ENCODE assay signal across 13 cellular contexts in genomic region chr3:62601238-62601856, GRCh38.
DNase-seq lines count a peak whose midpoint lies in the region; ATAC-seq, FAIRE-seq and TF ChIP-seq lines count a peak whose summit lies in the region.
"Had no signal": no experiment of that assay in that cellular context is flagged by ENCODE, and none has a peak within 500 bp of the region (broad histone marks: within the 10 kb centered on the region; RNA-seq: fewer than 3 reads in every experiment).

No MANE protein-coding gene starts in this region.

- no peaks in the 10 kb centered on the region for H4K20me1 ChIP-seq in IMR-90 (ENCODE audit: insufficient read depth, low read length)
- H4K20me1 ChIP-seq in K562 (replicated peaks; ENCODE audit: control insufficient read depth, insufficient read depth, low read length), result no peaks in the 10 kb centered on the region

- no peaks in the 10 kb centered on the region for H3K79me2 ChIP-seq in K562 (ENCODE audit: control insufficient read depth, insufficient read depth, low read length)

- no peaks in the 10 kb centered on the region for H3K79me1 ChIP-seq in IMR-90 (ENCODE audit: low read depth in 1 of 2, low read length in 2 of 2)

- no CpG with 5 or more reads among the region's 5 CpGs for WGBS in IMR-90 (ENCODE audit: extremely low coverage in 2 of 2, insufficient read length in 1 of 2), 2 experiments
- 0% methylated on average over 5 of the region's 5 CpGs for WGBS in K562 (ENCODE audit: insufficient coverage, low coverage, missing lambda C conversion rate)
- WGBS in esophagus squamous epithelium, 2 donors, result 34 to 46% methylated on average over 5 of the region's 5 CpGs

- no TSS peak for BruUV-seq in IMR-90 (replicated peaks; lab: Mats Ljungman, UMichigan)
- BruUV-seq in K562 (replicated peaks; lab: Mats Ljungman, UMichigan), result no TSS peak

- no peak overlapping the region for H3K27ac ChIP-seq in IMR-90 (ENCODE audit: insufficient read depth, low read length)
- H3K27ac ChIP-seq in K562 (ENCODE audit: extremely low read depth, low read depth, low read length), result no peak overlapping the region
- H3K27ac ChIP-seq in esophagus squamous epithelium, result no peak overlapping the region

- no peaks in the 10 kb centered on the region for H3K9me3 Mint-ChIP-seq in T-cell

- no peak for TF ChIP-seq EP300 in K562 (IDR thresholded peaks at IDR 0.05; ENCODE audit: low read length)

- intact Hi-C loops in IMR-90 (cut with micrococcal nuclease), result no loop called here
- intact Hi-C loops in K562 (cut with micrococcal nuclease), result no loop called here
- intact Hi-C loops in esophagus squamous epithelium (cut with DNase I), result no loop called here

- H2BK20ac ChIP-seq in IMR-90 (ENCODE audit: low read depth, low read length), result peak overlapping the region; percentile 60; the same call in 1 of the 2 replicates

- H3K4me3 ChIP-seq in IMR-90 (ENCODE audit: insufficient read depth, low read depth, low read length), result no peak overlapping the region
- H3K4me3 ChIP-seq in K562, result no peak overlapping the region
- H3K4me3 ChIP-seq in esophagus squamous epithelium, result no peak overlapping the region

- H2BK120ac ChIP-seq in IMR-90 (ENCODE audit: low read depth, low read length), result peak overlapping the region; percentile 67

- TF ChIP-seq RAD21 in IMR-90 (IDR thresholded peaks at IDR 0.05; ENCODE audit: low read length), result no peak
- no peak for TF ChIP-seq RAD21 in K562 (CRISPR knock-in tag; conservative IDR thresholded peaks at IDR 0.05 in 1 of 2, IDR thresholded peaks at IDR 0.05 in 1 of 2)

- no peak overlapping the region for H4K91ac ChIP-seq in IMR-90 (ENCODE audit: insufficient read depth, low read depth, low read length)

- H3K27me3 ChIP-seq in IMR-90 (ENCODE audit: control insufficient read depth, insufficient read depth, low read length) (no peaks in the 10 kb centered on the region), K562 (ENCODE audit: control insufficient read depth in 2 of 2, insufficient read depth in 2 of 2, low read length in 2 of 2) (no peaks in the 10 kb centered on the region), esophagus squamous epithelium (no peaks in the 10 kb centered on the region)

- FAIRE-seq in K562 (lab: Jason Lieb, UNC), result no peak
- FAIRE-seq: GM12891 had no signal

- peak overlapping the region in 1 of 2 experiments; percentile 70; a peak in 2 of 4 replicates for H4K8ac ChIP-seq in IMR-90 (ENCODE audit: low read depth in 2 of 2, low read length in 2 of 2)

- no peaks in the 10 kb centered on the region for H3K4me1 Mint-ChIP-seq in T-cell
- H3K4me1 Mint-ChIP-seq: CD4-positive, CD25-positive, alpha-beta regulatory T cell had no signal

- no peak overlapping the region for H2AK5ac ChIP-seq in IMR-90 (ENCODE audit: low read depth, low read length)

- peak; percentile 29 for DNase-seq in AG09319 (ENCODE audit: extremely low read depth, low read depth)
- DNase-seq in IMR-90, result peak; percentile 87
- no peak for DNase-seq in K562 (ENCODE audit: extremely low read depth in 1 of 4, low spot score in 3 of 4)
- peak; percentile 46 for DNase-seq in kidney tubule cell (ENCODE audit: low spot score)
- no peak for DNase-seq in effector CD4-positive, alpha-beta T cell
- no peak for DNase-seq in activated CD4-positive, CD25-positive, alpha-beta regulatory T cell treated with anti-CD3 and anti-CD28 coated beads, Interleukin-2, amount 50 U/mL, for 72 hours
- no peak for DNase-seq in esophagus squamous epithelium (lab: John Stamatoyannopoulos, UW)
- DNase-seq in T-cell, result no peak
- DNase-seq: activated CD8-positive, alpha-beta memory T cell treated with anti-CD3 and anti-CD28 coated beads, Interleukin-2, amount 50 U/mL, for 48 hours; CD4-positive, CD25-positive, alpha-beta regulatory T cell; stimulated activated CD4-positive, alpha-beta T cell treated with anti-CD3 and anti-CD28 coated beads, Interleukin-2, amount 100 ng/mL, for 24 hours; stimulated activated naive CD8-positive, alpha-beta T cell treated with anti-CD3 and anti-CD28 coated beads, Interleukin-15, Interleukin-2, amounts not matched to agents 100 U/mL and 50 U/mL, for 24 hours had no signal

- H3K4me2 ChIP-seq in IMR-90 (ENCODE audit: low read depth, low read length), result peak overlapping the region; percentile 39; the same call in 1 of the 2 replicates
- no peak overlapping the region for H3K4me2 ChIP-seq in K562 (ENCODE audit: insufficient read depth, low read length)

- no peak overlapping the region for H3K27ac Mint-ChIP-seq in T-cell
- H3K27ac Mint-ChIP-seq: CD4-positive, CD25-positive, alpha-beta regulatory T cell had no signal

- POLR2A ChIA-PET in IMR-90 (lab: Charles Lee; ENCODE audit: unreplicated experiment) (no interaction called here), K562 (lab: Yijun Ruan, JAX) (interaction anchor here (0.7 kb wide), 1 partner anchor 556 kb away, joined by 3 read pairs; no protein-coding TSS in a partner anchor), T-cell (lab: Charles Lee) (no interaction called here)

- H3K23ac ChIP-seq in IMR-90 (ENCODE audit: low read depth, low read length), result no peak overlapping the region

- H3K9me1 ChIP-seq in IMR-90 (ENCODE audit: insufficient read depth, low read length), result peaks cover 6% of the 10 kb centered on the region; the same call in 1 of the 2 replicates
- no peaks in the 10 kb centered on the region for H3K9me1 ChIP-seq in K562 (ENCODE audit: control insufficient read depth, insufficient read depth, low read length)

- H3K4ac ChIP-seq in IMR-90 (ENCODE audit: low read depth, low read length), result peak overlapping the region; percentile 9; the same call in 1 of the 2 replicates

- H2AFZ ChIP-seq in IMR-90 (replicated peaks; ENCODE audit: low read length, poor library complexity) (no peak overlapping the region), K562 (ENCODE audit: low read depth, low read length) (no peak overlapping the region)

- no peak overlapping the region for H2AK9ac ChIP-seq in IMR-90 (replicated peaks; ENCODE audit: low read depth, low read length, poor library complexity)

- TF ChIP-seq CTCF in AG09319 (IDR thresholded peaks at IDR 0.05; ENCODE audit: low read depth, low read length) (no peak), IMR-90 (conservative IDR thresholded peaks at IDR 0.05; ENCODE audit: low read depth, low read length) (no peak), K562 (IDR thresholded peaks at IDR 0.05 in 2 of 3, conservative IDR thresholded peaks at IDR 0.05 in 1 of 3; ENCODE audit: insufficient read depth in 2 of 3, low read depth in 1 of 3, low read length in 3 of 3) (no peak), esophagus squamous epithelium (IDR thresholded peaks at IDR 0.05) (no peak)

- no peaks in the 10 kb centered on the region for H3K9me3 ChIP-seq in IMR-90 (ENCODE audit: control insufficient read depth, insufficient read depth, low read length)
- no peaks in the 10 kb centered on the region for H3K9me3 ChIP-seq in K562 (replicated peaks; ENCODE audit: control insufficient read depth, insufficient read depth, low read depth, low read length)
- H3K9me3 ChIP-seq in esophagus squamous epithelium, result no peaks in the 10 kb centered on the region

- peak; percentile 38 for ATAC-seq in IMR-90 (ENCODE audit: low read depth)
- ATAC-seq in K562, result no peak
- ATAC-seq in T-cell (replicated peaks in 1 of 4), result no peak
- ATAC-seq: stimulated activated naive CD8-positive, alpha-beta T cell treated with anti-CD3 and anti-CD28 coated beads, Interleukin-15, Interleukin-2, amounts not matched to agents 100 U/mL and 50 U/mL, for 24 hours had no signal

- H3K18ac ChIP-seq in IMR-90 (ENCODE audit: low read depth, low read length), result peak overlapping the region; percentile 28

- peak overlapping the region; percentile 35 for H2BK5ac ChIP-seq in IMR-90 (ENCODE audit: low read depth, low read length, poor library complexity, severe bottlenecking)

- H2BK15ac ChIP-seq in IMR-90 (ENCODE audit: low read depth, low read length), result 0 out of 3 replicates have a peak overlapping the region, but pooled peaks have one; percentile 78

- in situ Hi-C loops in IMR-90 (cut with MboI; ENCODE audit: low sequenced_read_pairs), result loop anchor here (25.0 kb wide), 3 partner anchors 736 to 1386 kb away; partner anchors contain the start of gene C3orf49
- in situ Hi-C loops in K562 (cut with MboI), result no loop called here

- H3K4me1 ChIP-seq in IMR-90 (ENCODE audit: control insufficient read depth, insufficient read depth, low read length) (peaks cover 12% of the 10 kb centered on the region), K562 (replicated peaks in 1 of 2; ENCODE audit: control insufficient read depth in 2 of 2, insufficient read depth in 2 of 2, low read length in 2 of 2) (no peaks in the 10 kb centered on the region), esophagus squamous epithelium (peaks cover 3 to 39% (median 4%) of the 10 kb centered on the region in 3 donors)

- no peak overlapping the region for H3K14ac ChIP-seq in IMR-90 (replicated peaks; ENCODE audit: low read depth, low read length)

- no peaks in the 10 kb centered on the region for H3K27me3 Mint-ChIP-seq in T-cell
- H3K27me3 Mint-ChIP-seq: CD4-positive, CD25-positive, alpha-beta regulatory T cell had no signal

- H4K5ac ChIP-seq in IMR-90 (ENCODE audit: low read depth, low read length), result no peak overlapping the region; the same call in 1 of the 2 replicates

- no peaks in the 10 kb centered on the region for H3K36me3 ChIP-seq in IMR-90 (ENCODE audit: control insufficient read depth, insufficient read depth, low read length)
- H3K36me3 ChIP-seq in K562 (ENCODE audit: control insufficient read depth, insufficient read depth, low read length), result no peaks in the 10 kb centered on the region
- H3K36me3 ChIP-seq in esophagus squamous epithelium, result no peaks in the 10 kb centered on the region

- CTCF ChIA-PET in IMR-90 (lab: Yijun Ruan, JAX) (no interaction called here), K562 (lab: Yijun Ruan, JAX; ENCODE audit: low intra/inter-chr PET ratio) (no interaction called here), T-cell (lab: Charles Lee) (no interaction called here)

- H3K36me3 Mint-ChIP-seq in T-cell, result no peaks in the 10 kb centered on the region
- H3K36me3 Mint-ChIP-seq: CD4-positive, CD25-positive, alpha-beta regulatory T cell had no signal

- dilution Hi-C loops in IMR-90 (cut with HindIII; ENCODE audit: low sequenced_read_pairs, unreplicated experiment), result no loop called here

- H3K56ac ChIP-seq in IMR-90 (ENCODE audit: extremely low read depth, insufficient read depth, low read length), result no peak overlapping the region

- TF ChIP-seq POLR2A in IMR-90 (IDR thresholded peaks at IDR 0.05; ENCODE audit: low read depth, low read length) (no peak), K562 (conservative IDR thresholded peaks at IDR 0.05) (no peak), esophagus squamous epithelium (IDR thresholded peaks at IDR 0.05) (no peak)

- H3K9ac ChIP-seq in IMR-90 (ENCODE audit: low read depth, low read length), result no peak overlapping the region
- H3K9ac ChIP-seq in K562 (ENCODE audit: insufficient read depth in 1 of 2, low read depth in 2 of 2, low read length in 2 of 2), result no peak overlapping the region

- H3K4me3 Mint-ChIP-seq in T-cell, result no peak overlapping the region
- H3K4me3 Mint-ChIP-seq: CD4-positive, CD25-positive, alpha-beta regulatory T cell had no signal

TF ChIP-seq in K562, 482 proteins besides CTCF, POLR2A, EP300 and RAD21:
- TF ChIP-seq LARP7 (IDR thresholded peaks at IDR 0.05) (no peak), SMARCC2 (IDR thresholded peaks at IDR 0.05; ENCODE audit: low read depth) (no peak), ZNF316 (IDR thresholded peaks at IDR 0.05) (peak; percentile 24; the same call in 1 of the 2 replicates)

Comparison
In these comparisons a context has a peak if more than half of its experiments do, and no peak if none do; other contexts are left out.
1. DNase-seq: peak in AG09319 (single experiment), IMR-90 (single experiment) and kidney tubule cell (single experiment); none in K562 (0 of 4), effector CD4-positive, alpha-beta T cell (single experiment), activated CD4-positive, CD25-positive, alpha-beta regulatory T cell treated with anti-CD3 and anti-CD28 coated beads, Interleukin-2, amount 50 U/mL, for 72 hours (single experiment), esophagus squamous epithelium (single experiment) and T-cell (0 of 34).